25 cellular contexts compared by ENCODE assay signal in genomic region chr2:4930704-4931103, GRCh38.
DNase-seq lines count a peak whose midpoint lies in the region; ATAC-seq and TF ChIP-seq lines count a peak whose summit lies in the region.
"Had no signal": no experiment of that assay in that cellular context is flagged by ENCODE, and none has a peak within 500 bp of the region (broad histone marks: within the 10 kb centered on the region; RNA-seq: fewer than 3 reads in every experiment).

No MANE protein-coding gene starts in this region.

- no peak for TF ChIP-seq POLR2A in uterus (IDR thresholded peaks at IDR 0.05)

- H3K27me3 ChIP-seq in endodermal cell (ENCODE audit: control insufficient read depth, insufficient read depth, low read length, poor library complexity, severe bottlenecking) (no peaks in the 10 kb centered on the region), uterus (no peaks in the 10 kb centered on the region)
- H3K27me3 ChIP-seq: Peyer's patch had no signal

- H3K9me3 Mint-ChIP-seq in endodermal cell = peaks cover 8% of the 10 kb centered on the region

- TF ChIP-seq CTCF in endodermal cell (conservative IDR thresholded peaks at IDR 0.05) = no peak
- no peak for TF ChIP-seq CTCF in uterus (IDR thresholded peaks at IDR 0.05)

- H3K9ac ChIP-seq in endodermal cell (ENCODE audit: extremely low read depth, low read length, poor library complexity, severe bottlenecking) = no peak overlapping the region
- H3K9ac ChIP-seq: GM23248 had no signal

- H3K27me3 Mint-ChIP-seq in endodermal cell (ENCODE audit: insufficient read depth) = no peaks in the 10 kb centered on the region
- H3K27me3 Mint-ChIP-seq: IgD-negative memory B cell, T-cell had no signal

- H3K9me3 ChIP-seq in endodermal cell (ENCODE audit: control insufficient read depth, low read length) = no peaks in the 10 kb centered on the region
- H3K9me3 ChIP-seq in uterus = no peaks in the 10 kb centered on the region
- H3K9me3 ChIP-seq: HAP-1, Peyer's patch had no signal

- intact Hi-C loops in uterus (cut with DNase I; ENCODE audit: low total_unique reads) = no loop called here

- 89 to 92% methylated on average over 5 of the region's 5 CpGs for WGBS in endodermal cell (ENCODE audit: insufficient coverage in 1 of 2, insufficient read length in 1 of 2), 2 experiments

- no peak overlapping the region for H3K4me3 ChIP-seq in endodermal cell (ENCODE audit: low read length)
- no peak overlapping the region for H3K4me3 ChIP-seq in uterus
- H3K4me3 ChIP-seq: GM23248, HAP-1, Peyer's patch, SK-N-MC had no signal

- H3K36me3 ChIP-seq in endodermal cell (ENCODE audit: control insufficient read depth, insufficient read depth, low read length) (no peaks in the 10 kb centered on the region), uterus (no peaks in the 10 kb centered on the region)
- H3K36me3 ChIP-seq: HAP-1, Peyer's patch had no signal

- H3K4me1 ChIP-seq in endodermal cell (ENCODE audit: control insufficient read depth, insufficient read depth, low read length) = no peaks in the 10 kb centered on the region
- no peaks in the 10 kb centered on the region for H3K4me1 ChIP-seq in uterus
- H3K4me1 ChIP-seq: HAP-1, Peyer's patch had no signal

- peak overlapping the region; percentile 0 for H3K27ac ChIP-seq in endodermal cell (ENCODE audit: low read depth, low read length)
- H3K27ac ChIP-seq in uterus = no peak overlapping the region
- H3K27ac ChIP-seq: GM23248, HL-60, Peyer's patch, SK-N-MC had no signal

- no peak for ATAC-seq in GM19452 (IDR thresholded peaks at IDR 0.05; ENCODE audit: unreplicated experiment)
- ATAC-seq: Right ventricle myocardium inferior, T-cell had no signal

- no peaks in the 10 kb centered on the region for H3K36me3 Mint-ChIP-seq in endodermal cell (ENCODE audit: low read depth)
- H3K36me3 Mint-ChIP-seq: CD14-positive monocyte, IgD-negative memory B cell, T-cell had no signal

- no peak overlapping the region for H3K27ac Mint-ChIP-seq in endodermal cell
- H3K27ac Mint-ChIP-seq: CD14-positive monocyte, IgD-negative memory B cell, T-cell had no signal

- DNase-seq in NCI-H1436 (lab: John Stamatoyannopoulos, UW) (peak; percentile 74), NCI-H146 (lab: John Stamatoyannopoulos, UW) (peak; percentile 52), NCI-H524 (lab: John Stamatoyannopoulos, UW) (peak; percentile 78 to 88), endodermal cell (no peak), uterus (no peak), CD1c-positive myeloid dendritic cell (ENCODE audit: extremely low spot score) (no peak)
- DNase-seq: ACHN, AML-193, DMS153, GF-D8, GM23248, Karpas-422, NCI-H1048, NCI-H187, NCI-H2107, NCI-H446 treated with DMSO at 0.1 percent for 48 hours, Peyer's patch, T-cell had no signal

- H3K4me1 Mint-ChIP-seq in endodermal cell = no peaks in the 10 kb centered on the region
- H3K4me1 Mint-ChIP-seq: CD14-positive monocyte, IgD-negative memory B cell, T-cell had no signal

- H3K4me3 Mint-ChIP-seq in endodermal cell = no peak overlapping the region
- H3K4me3 Mint-ChIP-seq: CD14-positive monocyte, IgD-negative memory B cell, T-cell had no signal

Comparison
In these comparisons a context has a peak if more than half of its experiments do, and no peak if none do; other contexts are left out.
1. DNase-seq: peak in NCI-H1436 (single experiment), NCI-H146 (single experiment) and NCI-H524 (2 of 2); none in endodermal cell (single experiment), uterus (0 of 2) and CD1c-positive myeloid dendritic cell (single experiment).